ENCODE assay signal across 1 cellular context in the genomic region with DNA sequence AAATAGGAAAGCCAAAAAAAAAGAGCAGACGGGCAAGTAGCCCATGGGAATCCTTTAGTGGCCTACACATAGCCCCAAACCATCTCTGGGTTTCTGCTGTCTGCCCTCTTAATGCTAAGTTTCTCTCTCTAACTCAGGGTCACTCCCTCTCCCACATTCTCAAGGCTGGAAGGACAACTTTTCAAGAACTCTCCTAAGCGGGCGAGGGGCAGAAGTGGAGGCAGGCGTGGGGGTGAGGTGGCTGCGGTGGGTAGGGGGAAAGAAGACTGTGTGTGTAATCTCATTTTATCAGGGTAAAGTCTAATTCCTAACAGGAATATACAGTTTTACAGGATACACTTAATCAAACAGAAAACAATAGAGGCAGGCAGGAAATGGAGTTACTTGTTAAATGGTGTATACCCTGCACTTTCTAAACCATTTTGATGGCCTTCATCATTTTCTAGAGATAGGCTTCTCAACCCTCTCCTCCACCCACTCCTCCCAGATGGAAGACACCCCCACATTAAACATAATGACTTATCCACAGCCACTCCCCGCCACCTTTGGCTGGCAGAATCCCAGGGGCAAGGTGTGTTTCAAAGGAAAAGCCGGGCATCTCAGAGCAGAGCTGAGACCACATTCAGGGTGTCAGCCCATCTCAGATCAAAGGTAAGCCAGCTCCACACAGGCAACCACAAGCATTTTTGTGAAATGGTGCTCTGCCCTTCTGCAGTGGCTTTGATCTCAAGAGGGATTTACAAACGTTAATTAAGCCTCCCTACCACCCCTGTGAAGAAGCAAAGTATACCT.
TF ChIP-seq lines count a peak whose summit lies in the region.

No MANE protein-coding gene starts in this region.

TF ChIP-seq in GM12878, 131 proteins besides CTCF, POLR2A, EP300 and RAD21:
- no peak for TF ChIP-seq NBN (IDR thresholded peaks at IDR 0.05)
- no peak for TF ChIP-seq SREBF2 (IDR thresholded peaks at IDR 0.05; ENCODE audit: low read length)
- TF ChIP-seq MXI1 (IDR thresholded peaks at IDR 0.05; ENCODE audit: low read depth, low read length): no peak
- TF ChIP-seq, protein P1, sequence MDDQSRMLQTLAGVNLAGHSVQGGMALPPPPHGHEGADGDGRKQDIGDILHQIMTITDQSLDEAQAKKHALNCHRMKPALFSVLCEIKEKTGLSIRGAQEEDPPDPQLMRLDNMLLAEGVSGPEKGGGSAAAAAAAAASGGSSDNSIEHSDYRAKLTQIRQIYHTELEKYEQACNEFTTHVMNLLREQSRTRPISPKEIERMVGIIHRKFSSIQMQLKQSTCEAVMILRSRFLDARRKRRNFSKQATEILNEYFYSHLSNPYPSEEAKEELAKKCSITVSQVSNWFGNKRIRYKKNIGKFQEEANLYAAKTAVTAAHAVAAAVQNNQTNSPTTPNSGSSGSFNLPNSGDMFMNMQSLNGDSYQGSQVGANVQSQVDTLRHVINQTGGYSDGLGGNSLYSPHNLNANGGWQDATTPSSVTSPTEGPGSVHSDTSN (IDR thresholded peaks at IDR 0.05; ENCODE audit: insufficient replicate concordance, low read depth, low read length): no peak
- TF ChIP-seq MTA3 (IDR thresholded peaks at IDR 0.05; ENCODE audit: borderline replicate concordance, low read length): no peak
- TF ChIP-seq STAT3 (IDR thresholded peaks at IDR 0.05; ENCODE audit: low read depth, low read length): no peak
- no peak for TF ChIP-seq ZNF384 (IDR thresholded peaks at IDR 0.05; ENCODE audit: borderline replicate concordance, low read depth, low read length)
- TF ChIP-seq EGR1 (IDR thresholded peaks at IDR 0.05; ENCODE audit: borderline replicate concordance in 1 of 2, low read depth in 2 of 2, low read length in 2 of 2): no peak
- TF ChIP-seq, protein P2, sequence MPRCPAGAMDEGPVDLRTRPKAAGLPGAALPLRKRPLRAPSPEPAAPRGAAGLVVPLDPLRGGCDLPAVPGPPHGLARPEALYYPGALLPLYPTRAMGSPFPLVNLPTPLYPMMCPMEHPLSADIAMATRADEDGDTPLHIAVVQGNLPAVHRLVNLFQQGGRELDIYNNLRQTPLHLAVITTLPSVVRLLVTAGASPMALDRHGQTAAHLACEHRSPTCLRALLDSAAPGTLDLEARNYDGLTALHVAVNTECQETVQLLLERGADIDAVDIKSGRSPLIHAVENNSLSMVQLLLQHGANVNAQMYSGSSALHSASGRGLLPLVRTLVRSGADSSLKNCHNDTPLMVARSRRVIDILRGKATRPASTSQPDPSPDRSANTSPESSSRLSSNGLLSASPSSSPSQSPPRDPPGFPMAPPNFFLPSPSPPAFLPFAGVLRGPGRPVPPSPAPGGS (IDR thresholded peaks at IDR 0.05; ENCODE audit: borderline replicate concordance, insufficient read depth, low read depth, low read length, poor library complexity, severe bottlenecking): no peak
- no peak for TF ChIP-seq POU2F2 (IDR thresholded peaks at IDR 0.05; ENCODE audit: borderline replicate concordance, low read depth, low read length)
- no peak for TF ChIP-seq PAX8 (IDR thresholded peaks at IDR 0.05)
- no peak for TF ChIP-seq MEF2A (IDR thresholded peaks at IDR 0.05; ENCODE audit: insufficient read depth, low read depth, low read length)
- TF ChIP-seq IRF4 (IDR thresholded peaks at IDR 0.05; ENCODE audit: low read depth, low read length): no peak
- no peak for TF ChIP-seq ZNF622 (IDR thresholded peaks at IDR 0.05)
TF ChIP-seq in GM12878: peak in this region for 0.
